Comparison of ENCODE assay signal across 29 cellular contexts in genomic region chr6:79231101-79231500, GRCh38. TPM values are rescaled to one million over a fixed set of nuclear protein-coding genes. Genes with fewer than 3 reads are reported as not detected.
A peak's percentile ranks its signal among the peaks of the same experiment; 100 is the strongest.
DNase-seq lines count a peak whose midpoint lies in the region; ATAC-seq, FAIRE-seq and TF ChIP-seq lines count a peak whose summit lies in the region.
"Had no signal": no experiment of that assay in that cellular context is flagged by ENCODE, and none has a peak within 500 bp of the region (broad histone marks: within the 10 kb centered on the region; RNA-seq: fewer than 3 reads in every experiment).

No MANE protein-coding gene starts in this region.

- CTCF ChIA-PET in K562 (lab: Yijun Ruan, JAX; ENCODE audit: low intra/inter-chr PET ratio) = no interaction called here

- POLR2A ChIA-PET in K562 (lab: Yijun Ruan, JAX) = no interaction called here

- intact Hi-C loops in K562 (cut with micrococcal nuclease) = loop anchor here (5.0 kb wide), 1 partner anchor 154 kb away; the partner anchor contains the start of gene PHIP
- intact Hi-C loops in activated CD4-positive, alpha-beta T cell treated with anti-CD3 and anti-CD28 coated beads, Interleukin-2, amount 10 ng/mL, durations not matched to agents 24 days and 14 days (cut with micrococcal nuclease) = no loop called here
- intact Hi-C loops in vagina (cut with DNase I) = loop anchor here (5.0 kb wide), 1 partner anchor 154 kb away; the partner anchor contains the start of gene PHIP
- intact Hi-C loops in breast epithelium (cut with DNase I; ENCODE audit: low total_unique reads) = no loop called here

- H3K4me3 ChIP-seq in DOHH2 (ENCODE audit: low read length) (no peak overlapping the region), OCI-LY1 (ENCODE audit: low read depth, low read length, poor library complexity, severe bottlenecking) (no peak overlapping the region), K562 (no peak overlapping the region), vagina (no peak overlapping the region), breast epithelium (no peak overlapping the region)
- H3K4me3 ChIP-seq: coronary artery, GM23248, skin epidermis, upper lobe of left lung had no signal

- H3K79me2 ChIP-seq in DOHH2 (ENCODE audit: control insufficient read depth, low read length) = peaks cover 81% of the 10 kb centered on the region
- H3K79me2 ChIP-seq in OCI-LY1 (ENCODE audit: insufficient read depth, low read length) = peaks cover 70% of the 10 kb centered on the region
- peaks cover 41% of the 10 kb centered on the region for H3K79me2 ChIP-seq in K562 (ENCODE audit: control insufficient read depth, insufficient read depth, low read length)

- BruUV-seq in K562 (replicated peaks; lab: Mats Ljungman, UMichigan) = no TSS peak

- H3K9ac ChIP-seq in OCI-LY1 (ENCODE audit: low read length) (no peak overlapping the region), K562 (ENCODE audit: insufficient read depth in 1 of 2, low read depth in 2 of 2, low read length in 2 of 2) (no peak overlapping the region)
- H3K9ac ChIP-seq: GM23248 had no signal

- H3K9me3 ChIP-seq in DOHH2 (ENCODE audit: control insufficient read depth, insufficient read depth, low read length) (no peaks in the 10 kb centered on the region), OCI-LY1 (ENCODE audit: low read length) (peaks cover 5% of the 10 kb centered on the region; the same call in 1 of the 2 replicates), K562 (replicated peaks; ENCODE audit: control insufficient read depth, insufficient read depth, low read depth, low read length) (0 out of 2 replicates have a peak, but pooled peaks cover 1% of the 10 kb centered on the region), vagina (no peaks in the 10 kb centered on the region), breast epithelium (no peaks in the 10 kb centered on the region)
- H3K9me3 ChIP-seq: upper lobe of left lung had no signal

- H3K36me3 Mint-ChIP-seq in mesothelial cell of epicardium = peaks cover 7% of the 10 kb centered on the region
- H3K36me3 Mint-ChIP-seq in activated CD4-positive, alpha-beta T cell treated with anti-CD3 and anti-CD28 coated beads, Interleukin-2, amount 10 ng/mL, durations not matched to agents 24 days and 14 days (ENCODE audit: low read depth) = no peaks in the 10 kb centered on the region
- H3K36me3 Mint-ChIP-seq: naive B cell had no signal

- H3K27me3 ChIP-seq in DOHH2 (ENCODE audit: control insufficient read depth, low read length) = no peaks in the 10 kb centered on the region
- no peaks in the 10 kb centered on the region for H3K27me3 ChIP-seq in OCI-LY1 (ENCODE audit: insufficient read depth, low read length)
- H3K27me3 ChIP-seq in K562 (ENCODE audit: control insufficient read depth in 2 of 2, insufficient read depth in 2 of 2, low read length in 2 of 2) = no peaks in the 10 kb centered on the region
- no peaks in the 10 kb centered on the region for H3K27me3 ChIP-seq in vagina
- no peaks in the 10 kb centered on the region for H3K27me3 ChIP-seq in breast epithelium
- H3K27me3 ChIP-seq: upper lobe of left lung had no signal

- no peaks in the 10 kb centered on the region for H3K9me1 ChIP-seq in K562 (ENCODE audit: control insufficient read depth, insufficient read depth, low read length)

- H3F3A ChIP-seq in DOHH2 (ENCODE audit: control insufficient read depth, insufficient read depth) (no peaks in the 10 kb centered on the region), OCI-LY1 (ENCODE audit: insufficient read depth, low read length) (no peaks in the 10 kb centered on the region)

- H3K36me3 ChIP-seq in DOHH2 (ENCODE audit: control insufficient read depth, low read length) (peaks cover 18% of the 10 kb centered on the region), OCI-LY1 (ENCODE audit: insufficient read depth, low read length) (peaks cover 13% of the 10 kb centered on the region), K562 (ENCODE audit: control insufficient read depth, insufficient read depth, low read length) (no peaks in the 10 kb centered on the region), vagina (no peaks in the 10 kb centered on the region), breast epithelium (no peaks in the 10 kb centered on the region)
- H3K36me3 ChIP-seq: upper lobe of left lung had no signal

- no peak for DNase-seq in K562 (ENCODE audit: extremely low read depth in 1 of 4, low spot score in 3 of 4)
- no peak for DNase-seq in mesothelial cell of epicardium (ENCODE audit: low spot score in 2 of 2, unreplicated experiment in 2 of 2)
- no peak for DNase-seq in activated CD4-positive, alpha-beta T cell treated with anti-CD3 and anti-CD28 coated beads, Interleukin-2, amount 10 ng/mL, durations not matched to agents 24 days and 14 days
- DNase-seq in putamen (ENCODE audit: low spot score) = no peak
- no peak for DNase-seq in vagina (ENCODE audit: extremely low spot score in 2 of 2)
- no peak for DNase-seq in breast epithelium (ENCODE audit: low spot score in 2 of 2)
- DNase-seq: activated CD8-positive, alpha-beta memory T cell treated with anti-CD3 and anti-CD28 coated beads for 24 hours; activated effector memory CD4-positive, alpha-beta T cell treated with Interleukin-2 at 50 U/mL for 16 hours; activated T-cell treated with anti-CD3 and anti-CD28 coated beads for 4 hours; anterior cingulate cortex; caudate nucleus; CD8-positive, alpha-beta memory T cell; effector memory CD8-positive, alpha-beta T cell; GDM1; glutamatergic neuron; GM23248; HFFc6; islet precursor cell; left ventricle myocardium superior; midbrain; naive B cell; NCI-H446 treated with DMSO at 0.1 percent for 48 hours; stimulated activated naive B cell treated with anti-CD40 and anti-IgM and Interleukin-4, amounts not matched to agents 10 μg/mL and 1 μg/mL and 100 μg/mL, for 72 hours; upper lobe of left lung had no signal

- H3K27ac ChIP-seq in DOHH2 (ENCODE audit: low read depth, low read length) (no peak overlapping the region), OCI-LY1 (ENCODE audit: low read depth, low read length, poor library complexity, severe bottlenecking) (no peak overlapping the region), K562 (ENCODE audit: extremely low read depth, low read depth, low read length) (no peak overlapping the region), vagina (no peak overlapping the region), breast epithelium (no peak overlapping the region)
- H3K27ac ChIP-seq: GM23248 had no signal

- H3K4me3 Mint-ChIP-seq in mesothelial cell of epicardium = no peak overlapping the region
- no peak overlapping the region for H3K4me3 Mint-ChIP-seq in activated CD4-positive, alpha-beta T cell treated with anti-CD3 and anti-CD28 coated beads, Interleukin-2, amount 10 ng/mL, durations not matched to agents 24 days and 14 days
- H3K4me3 Mint-ChIP-seq: activated naive CD8-positive, alpha-beta T cell; stimulated activated naive B cell treated with anti-CD40 and anti-IgM and Interleukin-4, amounts not matched to agents 10 μg/mL and 1 μg/mL and 100 μg/mL, for 72 hours had no signal

- no peaks in the 10 kb centered on the region for H4K20me1 ChIP-seq in DOHH2 (ENCODE audit: control insufficient read depth, insufficient read depth, low read depth, low read length)
- H4K20me1 ChIP-seq in OCI-LY1 (ENCODE audit: insufficient read depth, low read length) = no peaks in the 10 kb centered on the region
- H4K20me1 ChIP-seq in K562 (replicated peaks; ENCODE audit: control insufficient read depth, insufficient read depth, low read length) = no peaks in the 10 kb centered on the region

- H3K4me1 ChIP-seq in DOHH2 (ENCODE audit: control insufficient read depth, low read length) = peaks cover 31% of the 10 kb centered on the region
- peaks cover 26% of the 10 kb centered on the region for H3K4me1 ChIP-seq in OCI-LY1 (ENCODE audit: insufficient read depth, low read length, severe bottlenecking)
- H3K4me1 ChIP-seq in K562 (replicated peaks in 1 of 2; ENCODE audit: control insufficient read depth in 2 of 2, insufficient read depth in 2 of 2, low read length in 2 of 2) = peaks cover 4 to 5% of the 10 kb centered on the region in 2 experiments; a peak in 1 of 5 replicates
- peaks cover 14% of the 10 kb centered on the region for H3K4me1 ChIP-seq in vagina
- H3K4me1 ChIP-seq in breast epithelium = no peaks in the 10 kb centered on the region

- no peak for TF ChIP-seq RAD21 in K562 (CRISPR knock-in tag; conservative IDR thresholded peaks at IDR 0.05 in 1 of 2, IDR thresholded peaks at IDR 0.05 in 1 of 2)

- peak overlapping the region; percentile 56 for H3K27ac Mint-ChIP-seq in mesothelial cell of epicardium
- H3K27ac Mint-ChIP-seq in activated CD4-positive, alpha-beta T cell treated with anti-CD3 and anti-CD28 coated beads, Interleukin-2, amount 10 ng/mL, durations not matched to agents 24 days and 14 days = no peak overlapping the region
- H3K27ac Mint-ChIP-seq: activated naive CD8-positive, alpha-beta T cell; HFFc6; stimulated activated naive B cell treated with anti-CD40 and anti-IgM and Interleukin-4, amounts not matched to agents 10 μg/mL and 1 μg/mL and 100 μg/mL, for 72 hours had no signal

- no peak for FAIRE-seq in K562 (lab: Jason Lieb, UNC)

- peaks cover 6% of the 10 kb centered on the region for H3K9me3 Mint-ChIP-seq in mesothelial cell of epicardium
- no peaks in the 10 kb centered on the region for H3K9me3 Mint-ChIP-seq in activated CD4-positive, alpha-beta T cell treated with anti-CD3 and anti-CD28 coated beads, Interleukin-2, amount 10 ng/mL, durations not matched to agents 24 days and 14 days
- H3K9me3 Mint-ChIP-seq: CD8-positive, alpha-beta memory T cell; effector memory CD8-positive, alpha-beta T cell; HFFc6; naive B cell had no signal

- TF ChIP-seq CTCF in DOHH2 (IDR thresholded peaks at IDR 0.05; ENCODE audit: low read depth, low read length, poor library complexity, severe bottlenecking) (no peak), OCI-LY1 (IDR thresholded peaks at IDR 0.05; ENCODE audit: low read length) (no peak), K562 (IDR thresholded peaks at IDR 0.05 in 2 of 3, conservative IDR thresholded peaks at IDR 0.05 in 1 of 3; ENCODE audit: insufficient read depth in 2 of 3, low read depth in 1 of 3, low read length in 3 of 3) (no peak), mesothelial cell of epicardium (IDR thresholded peaks at IDR 0.05; ENCODE audit: unreplicated experiment) (no peak), vagina (IDR thresholded peaks at IDR 0.05) (no peak), breast epithelium (IDR thresholded peaks at IDR 0.05) (no peak)

- in situ Hi-C loops in K562 (cut with MboI) = no loop called here

- no peaks in the 10 kb centered on the region for H3K27me3 Mint-ChIP-seq in mesothelial cell of epicardium (ENCODE audit: low read depth)
- peaks cover 2% of the 10 kb centered on the region for H3K27me3 Mint-ChIP-seq in activated CD4-positive, alpha-beta T cell treated with anti-CD3 and anti-CD28 coated beads, Interleukin-2, amount 10 ng/mL, durations not matched to agents 24 days and 14 days
- H3K27me3 Mint-ChIP-seq: activated naive CD8-positive, alpha-beta T cell; CD8-positive, alpha-beta memory T cell; effector memory CD8-positive, alpha-beta T cell; naive B cell; stimulated activated naive B cell treated with anti-CD40 and anti-IgM and Interleukin-4, amounts not matched to agents 10 μg/mL and 1 μg/mL and 100 μg/mL, for 72 hours had no signal

- H3K4me2 ChIP-seq in DOHH2 (ENCODE audit: low read length) (peak overlapping the region; percentile 84), OCI-LY1 (ENCODE audit: low read length) (0 out of 2 replicates have a peak overlapping the region, but pooled peaks have one; percentile 20), K562 (ENCODE audit: insufficient read depth, low read length) (no peak overlapping the region)

- TF ChIP-seq POLR2A in K562 (conservative IDR thresholded peaks at IDR 0.05) (no peak), vagina (IDR thresholded peaks at IDR 0.05) (no peak), breast epithelium (IDR thresholded peaks at IDR 0.05) (no peak)

- 36% methylated on average over 4 of the region's 4 CpGs for WGBS in K562 (ENCODE audit: insufficient coverage, low coverage, missing lambda C conversion rate)

- no peak overlapping the region for H2AFZ ChIP-seq in OCI-LY1 (ENCODE audit: low read length)
- no peak overlapping the region for H2AFZ ChIP-seq in K562 (ENCODE audit: low read depth, low read length)
- H2AFZ ChIP-seq: GM23248 had no signal

- ATAC-seq in K562 = no peak
- ATAC-seq: effector memory CD8-positive, alpha-beta T cell; left ventricle myocardium superior; stimulated activated naive B cell treated with anti-CD40 and anti-IgM and Interleukin-4, amounts not matched to agents 10 μg/mL and 1 μg/mL and 100 μg/mL, for 72 hours had no signal

- H3K4me1 Mint-ChIP-seq in mesothelial cell of epicardium = peaks cover 29% of the 10 kb centered on the region
- H3K4me1 Mint-ChIP-seq in activated CD4-positive, alpha-beta T cell treated with anti-CD3 and anti-CD28 coated beads, Interleukin-2, amount 10 ng/mL, durations not matched to agents 24 days and 14 days = peaks cover 13% of the 10 kb centered on the region

- TF ChIP-seq EP300 in K562 (IDR thresholded peaks at IDR 0.05; ENCODE audit: low read length) = no peak

- H3K9me2 ChIP-seq in DOHH2 (replicated peaks; ENCODE audit: control insufficient read depth, low read length) (no peaks in the 10 kb centered on the region), OCI-LY1 (ENCODE audit: low read depth, low read length) (no peaks in the 10 kb centered on the region)

RNA-seq across cellular contexts. Expression of gene HMGN3, which starts 3.4 kb away (rescaled TPM):
- 4.2 and 13.3 TPM in 2 replicates for total RNA-seq in K562 (2011; cell fraction: chromatin; rRNA removed; ENCODE audit: low replicate concordance)
- 4.2 and 5.3 TPM in 2 replicates for total RNA-seq in K562 (2011; cell fraction: nucleolus; rRNA removed)
- 10.0 and 10.8 TPM in 2 replicates for total RNA-seq in K562 (2011; cell fraction: nucleoplasm; rRNA removed)
- 61.4 and 88.1 TPM in 2 replicates for total RNA-seq in K562 (2014; rRNA removed)
- 84.9 and 93.8 TPM in 2 replicates for total RNA-seq in K562 (2014; rRNA removed; fragmentation: Illumina TruSeq; extraction: Trizol)
- 107 TPM in 2 replicates for total RNA-seq in K562 (2015; rRNA removed; fragmentation: Illumina TruSeq; extraction: Trizol)
- 43.3 and 46.3 TPM in 2 replicates for total RNA-seq in K562 (2021)
- 18.4 and 42.1 TPM in 2 replicates for polyA plus RNA-seq in K562 (2011; rRNA removed)
- polyA plus RNA-seq in K562 (2011; cell fraction: cytosol; rRNA removed) = 8.6 and 8.7 TPM in 2 replicates
- polyA plus RNA-seq in K562 (2011; cell fraction: nucleus; rRNA removed) = 29.4 and 33.4 TPM in 2 replicates
- 45.0 and 78.7 TPM in 2 replicates for polyA plus RNA-seq in K562 (2012)
- polyA plus RNA-seq in K562 (2014; fragmentation: Illumina TruSeq; extraction: Trizol) = 60.2 and 68.7 TPM in 2 replicates
- 100 to 1,000 TPM; 150 to 154 TPM for polyA plus RNA-seq in K562 (2014; fragmentation: Nextera tagmentation; extraction: Ambion mirVana)
- 97.1 and 113 TPM in 2 replicates for polyA plus RNA-seq in K562 (2014; rRNA removed)
- 10.1 and 16.6 TPM in 2 replicates for polyA minus RNA-seq in K562 (2011; rRNA and poly(A)+ RNA removed)
- 6.1 TPM in 1 of 2 replicates, not detected in the other for polyA minus RNA-seq in K562 (2011; cell fraction: cytosol; rRNA and poly(A)+ RNA removed)
- 3.8 and 5.4 TPM in 2 replicates for polyA minus RNA-seq in K562 (2011; cell fraction: nucleus; rRNA and poly(A)+ RNA removed)
- 104 to 106 TPM (median 104 TPM) in 3 replicates for total RNA-seq in mesothelial cell of epicardium
- 45.4 and 49.2 TPM in 2 replicates for total RNA-seq in activated CD4-positive, alpha-beta T cell treated with anti-CD3 and anti-CD28 coated beads, Interleukin-2, amount 10 ng/mL, durations not matched to agents 24 days and 14 days
- total RNA-seq in vagina = 42.5 TPM
- 10 to 100 TPM; 38.3 to 73.6 (median 61.1) TPM for total RNA-seq in breast epithelium

Comparison
In these comparisons a context has a peak if more than half of its experiments do, and no peak if none do; other contexts are left out.
1. intact Hi-C loops: an anchor here in K562 (5.0 kb wide) and vagina (5.0 kb wide); none called in activated CD4-positive, alpha-beta T cell treated with anti-CD3 and anti-CD28 coated beads, Interleukin-2, amount 10 ng/mL, durations not matched to agents 24 days and 14 days and breast epithelium.